Comparison of ENCODE assay signal across 14 cellular contexts in genomic region chr9:91188719-91189590, GRCh38.
DNase-seq lines count a peak whose midpoint lies in the region; ATAC-seq, FAIRE-seq and TF ChIP-seq lines count a peak whose summit lies in the region.
"Had no signal": no experiment of that assay in that cellular context is flagged by ENCODE, and none has a peak within 500 bp of the region (broad histone marks: within the 10 kb centered on the region; RNA-seq: fewer than 3 reads in every experiment).

No MANE protein-coding gene starts in this region.

- DNase-seq in activated CD8-positive, alpha-beta T cell treated with anti-CD3 and anti-CD28 coated beads for 36 hours: no peak
- DNase-seq in activated CD8-positive, alpha-beta T cell treated with anti-CD3 and anti-CD28 coated beads, Interleukin-2, amount 10 ng/mL, durations not matched to agents 7 days and 5 days: no peak
- DNase-seq in CD14-positive monocyte (ENCODE audit: low spot score) (no peak), astrocyte (ENCODE audit: low read depth) (no peak), nucleus accumbens (lab: John Stamatoyannopoulos, UW) (no peak), NCI-H69 (lab: John Stamatoyannopoulos, UW) (no peak)
- DNase-seq: C1 segment of cervical spinal cord, H7, NCI-H187 treated with DMSO at 0.1 percent for 48 hours, NCI-H446 treated with DMSO at 0.1 percent for 48 hours, NCI-H82 had no signal

- intact Hi-C loops in activated CD8-positive, alpha-beta T cell treated with anti-CD3 and anti-CD28 coated beads for 36 hours (cut with micrococcal nuclease): no loop called here
- intact Hi-C loops in CD14-positive monocyte (cut with micrococcal nuclease): no loop called here

- H2AFZ ChIP-seq in astrocyte (ENCODE audit: low read depth, low read length): no peak overlapping the region

- H3K36me3 ChIP-seq in astrocyte (ENCODE audit: insufficient read depth, low read length): no peaks in the 10 kb centered on the region

- no peaks in the 10 kb centered on the region for H3K27me3 Mint-ChIP-seq in activated CD8-positive, alpha-beta T cell treated with anti-CD3 and anti-CD28 coated beads for 36 hours
- H3K27me3 Mint-ChIP-seq in activated CD8-positive, alpha-beta T cell treated with anti-CD3 and anti-CD28 coated beads, Interleukin-2, amount 10 ng/mL, durations not matched to agents 7 days and 5 days (ENCODE audit: low read depth): no peaks in the 10 kb centered on the region
- H3K27me3 Mint-ChIP-seq in CD14-positive monocyte (ENCODE audit: low read depth in 3 of 3): peaks cover 0 to 3% (median 1%) of the 10 kb centered on the region in 3 donors
- peaks cover 8% of the 10 kb centered on the region for H3K27me3 Mint-ChIP-seq in astrocyte (ENCODE audit: low read depth, unreplicated experiment)
- H3K27me3 Mint-ChIP-seq in nephron (ENCODE audit: low read depth): peaks cover 14% of the 10 kb centered on the region

- no peak overlapping the region for H3K4me3 Mint-ChIP-seq in activated CD8-positive, alpha-beta T cell treated with anti-CD3 and anti-CD28 coated beads for 36 hours
- H3K4me3 Mint-ChIP-seq in activated CD8-positive, alpha-beta T cell treated with anti-CD3 and anti-CD28 coated beads, Interleukin-2, amount 10 ng/mL, durations not matched to agents 7 days and 5 days: no peak overlapping the region
- H3K4me3 Mint-ChIP-seq in CD14-positive monocyte: no peak overlapping the region
- H3K4me3 Mint-ChIP-seq in astrocyte (ENCODE audit: unreplicated experiment): peak overlapping the region; percentile 20
- no peak overlapping the region for H3K4me3 Mint-ChIP-seq in nephron

- H3K9ac ChIP-seq in astrocyte (ENCODE audit: low read length): no peak overlapping the region

- no peak for FAIRE-seq in astrocyte (lab: Jason Lieb, UNC)
- FAIRE-seq: A204.1 had no signal

- H3K27ac ChIP-seq in astrocyte (ENCODE audit: low read depth, low read length): no peak overlapping the region

- no peaks in the 10 kb centered on the region for H3K27me3 ChIP-seq in astrocyte (ENCODE audit: insufficient read depth, low read length)

- peaks cover 46% of the 10 kb centered on the region for H3K4me1 Mint-ChIP-seq in activated CD8-positive, alpha-beta T cell treated with anti-CD3 and anti-CD28 coated beads for 36 hours (ENCODE audit: low read depth)
- H3K4me1 Mint-ChIP-seq in activated CD8-positive, alpha-beta T cell treated with anti-CD3 and anti-CD28 coated beads, Interleukin-2, amount 10 ng/mL, durations not matched to agents 7 days and 5 days (ENCODE audit: low read depth): peaks cover 64% of the 10 kb centered on the region
- H3K4me1 Mint-ChIP-seq in CD14-positive monocyte: peaks cover 42% of the 10 kb centered on the region
- H3K4me1 Mint-ChIP-seq in astrocyte (ENCODE audit: low read depth, unreplicated experiment): peaks cover 12% of the 10 kb centered on the region
- peaks cover 52% of the 10 kb centered on the region for H3K4me1 Mint-ChIP-seq in nephron

- H3K36me3 Mint-ChIP-seq in activated CD8-positive, alpha-beta T cell treated with anti-CD3 and anti-CD28 coated beads for 36 hours (ENCODE audit: low read depth): peaks cover 19% of the 10 kb centered on the region
- H3K36me3 Mint-ChIP-seq in activated CD8-positive, alpha-beta T cell treated with anti-CD3 and anti-CD28 coated beads, Interleukin-2, amount 10 ng/mL, durations not matched to agents 7 days and 5 days (ENCODE audit: low read depth): peaks cover 23% of the 10 kb centered on the region
- H3K36me3 Mint-ChIP-seq in CD14-positive monocyte: peaks cover 3 to 8% of the 10 kb centered on the region in 2 donors
- no peaks in the 10 kb centered on the region for H3K36me3 Mint-ChIP-seq in astrocyte (ENCODE audit: low read depth, unreplicated experiment)
- H3K36me3 Mint-ChIP-seq in nephron (ENCODE audit: low read depth): peaks cover 3% of the 10 kb centered on the region

- POLR2A ChIA-PET in activated CD8-positive, alpha-beta T cell treated with anti-CD3 and anti-CD28 coated beads for 36 hours (lab: Charles Lee): interaction anchor here (1.3 to 1.6 kb wide), 3 partner anchors 11 to 42 kb away, joined by 3 read pairs; no protein-coding TSS in a partner anchor
- POLR2A ChIA-PET in activated CD8-positive, alpha-beta T cell treated with anti-CD3 and anti-CD28 coated beads, Interleukin-2, amount 10 ng/mL, durations not matched to agents 7 days and 5 days (lab: Charles Lee): no interaction called here

- TF ChIP-seq CTCF in activated CD8-positive, alpha-beta T cell treated with anti-CD3 and anti-CD28 coated beads for 36 hours (IDR thresholded peaks at IDR 0.05): no peak
- TF ChIP-seq CTCF in CD14-positive monocyte (IDR thresholded peaks at IDR 0.05) (no peak), astrocyte (IDR thresholded peaks at IDR 0.05; ENCODE audit: insufficient read depth, low read depth, low read length) (no peak), nephron (IDR thresholded peaks at IDR 0.05; ENCODE audit: unreplicated experiment in 3 of 3) (no peak)

- H3K27ac Mint-ChIP-seq in activated CD8-positive, alpha-beta T cell treated with anti-CD3 and anti-CD28 coated beads for 36 hours: peak overlapping the region; percentile 44
- H3K27ac Mint-ChIP-seq in activated CD8-positive, alpha-beta T cell treated with anti-CD3 and anti-CD28 coated beads, Interleukin-2, amount 10 ng/mL, durations not matched to agents 7 days and 5 days: no peak overlapping the region
- H3K27ac Mint-ChIP-seq in CD14-positive monocyte: peak overlapping the region in 4 of 7 donors; percentile 36 to 67 (median 54)
- H3K27ac Mint-ChIP-seq in astrocyte (ENCODE audit: unreplicated experiment): no peak overlapping the region
- peak overlapping the region; percentile 35 to 55 (median 36) for H3K27ac Mint-ChIP-seq in nephron

- H4K20me1 ChIP-seq in astrocyte (ENCODE audit: insufficient read depth, low read length): no peaks in the 10 kb centered on the region

- ATAC-seq in activated CD8-positive, alpha-beta T cell treated with anti-CD3 and anti-CD28 coated beads for 36 hours: no peak
- no peak for ATAC-seq in activated CD8-positive, alpha-beta T cell treated with anti-CD3 and anti-CD28 coated beads, Interleukin-2, amount 10 ng/mL, durations not matched to agents 7 days and 5 days
- ATAC-seq in HG03280 (IDR thresholded peaks at IDR 0.05; ENCODE audit: unreplicated experiment): no peak

- peaks cover 20% of the 10 kb centered on the region for H3K9me3 Mint-ChIP-seq in activated CD8-positive, alpha-beta T cell treated with anti-CD3 and anti-CD28 coated beads for 36 hours
- H3K9me3 Mint-ChIP-seq in activated CD8-positive, alpha-beta T cell treated with anti-CD3 and anti-CD28 coated beads, Interleukin-2, amount 10 ng/mL, durations not matched to agents 7 days and 5 days (ENCODE audit: insufficient read depth): peaks cover 14% of the 10 kb centered on the region
- H3K9me3 Mint-ChIP-seq in CD14-positive monocyte (peaks cover 4 to 11% (median 7%) of the 10 kb centered on the region in 7 donors), astrocyte (ENCODE audit: unreplicated experiment) (peaks cover 3% of the 10 kb centered on the region), nephron (no peaks in the 10 kb centered on the region)

- H3K4me2 ChIP-seq in astrocyte (ENCODE audit: low read length): no peak overlapping the region

- H3K79me2 ChIP-seq in astrocyte (ENCODE audit: insufficient read depth, low read length): no peaks in the 10 kb centered on the region

- no peak overlapping the region for H3K4me3 ChIP-seq in astrocyte (ENCODE audit: insufficient read depth, low read depth, low read length)

- CTCF ChIA-PET in activated CD8-positive, alpha-beta T cell treated with anti-CD3 and anti-CD28 coated beads for 36 hours (lab: Charles Lee): no interaction called here
- CTCF ChIA-PET in activated CD8-positive, alpha-beta T cell treated with anti-CD3 and anti-CD28 coated beads, Interleukin-2, amount 10 ng/mL, durations not matched to agents 7 days and 5 days (lab: Charles Lee): interaction anchor here (0.8 to 3.9 kb wide), 3 partner anchors 12 to 99 kb away, joined by 4 to 23 read pairs (median 6); no protein-coding TSS in a partner anchor

- H3K4me1 ChIP-seq in astrocyte (ENCODE audit: insufficient read depth, low read length): peaks cover 32% of the 10 kb centered on the region

- H3K9me3 ChIP-seq in astrocyte (ENCODE audit: insufficient read depth, low read depth, low read length): no peaks in the 10 kb centered on the region

Comparison
In these comparisons a context has a peak if more than half of its experiments do, and no peak if none do; other contexts are left out.
1. H3K27ac Mint-ChIP-seq: peak in activated CD8-positive, alpha-beta T cell treated with anti-CD3 and anti-CD28 coated beads for 36 hours (single experiment), CD14-positive monocyte (4 of 7) and nephron (3 of 3); none in activated CD8-positive, alpha-beta T cell treated with anti-CD3 and anti-CD28 coated beads, Interleukin-2, amount 10 ng/mL, durations not matched to agents 7 days and 5 days (single experiment) and astrocyte (single experiment).